ENCODE assay signal across 14 cellular contexts in genomic region chr11:82980292-82980691, GRCh38.
DNase-seq lines count a peak whose midpoint lies in the region; ATAC-seq and TF ChIP-seq lines count a peak whose summit lies in the region.
"Had no signal": no experiment of that assay in that cellular context is flagged by ENCODE, and none has a peak within 500 bp of the region (broad histone marks: within the 10 kb centered on the region; RNA-seq: fewer than 3 reads in every experiment).

No MANE protein-coding gene starts in this region.

- peaks cover 26% of the 10 kb centered on the region for H3K4me1 Mint-ChIP-seq in MCF 10A (ENCODE audit: insufficient read depth, unreplicated experiment)
- peaks cover 50% of the 10 kb centered on the region for H3K4me1 Mint-ChIP-seq in activated naive CD8-positive, alpha-beta T cell (ENCODE audit: low read depth)
- H3K4me1 Mint-ChIP-seq: endodermal cell had no signal

- H3K36me3 ChIP-seq in breast epithelium, result no peaks in the 10 kb centered on the region
- H3K36me3 ChIP-seq: HAP-1 had no signal

- POLR2A ChIA-PET in MCF 10A (lab: Yijun Ruan, JAX), result interaction anchor here (0.5 to 2.0 kb wide), 4 partner anchors 72 to 177 kb away, joined by 3 to 9 read pairs (median 4); partner anchors contain the start of genes PCF11 and RAB30

- no peak overlapping the region for H3K4me3 Mint-ChIP-seq in MCF 10A (ENCODE audit: unreplicated experiment)
- peak overlapping the region; percentile 13 for H3K4me3 Mint-ChIP-seq in activated naive CD8-positive, alpha-beta T cell
- H3K4me3 Mint-ChIP-seq: activated CD8-positive, alpha-beta memory T cell treated with anti-CD3 and anti-CD28 coated beads, Interleukin-2, amount 10 ng/mL, durations not matched to agents 7 days and 5 days; CD4-positive, alpha-beta memory T cell; endodermal cell had no signal

- no peak overlapping the region for H3K27ac Mint-ChIP-seq in MCF 10A (ENCODE audit: low read depth, unreplicated experiment)
- peak overlapping the region; percentile 79 for H3K27ac Mint-ChIP-seq in activated naive CD8-positive, alpha-beta T cell
- H3K27ac Mint-ChIP-seq: activated CD8-positive, alpha-beta memory T cell treated with anti-CD3 and anti-CD28 coated beads, Interleukin-2, amount 10 ng/mL, durations not matched to agents 7 days and 5 days; endodermal cell had no signal

- DNase-seq in MCF 10A (ENCODE audit: unreplicated experiment) (peak; percentile 34), breast epithelium (ENCODE audit: low spot score in 2 of 2) (no peak), foreskin melanocyte (peak; percentile 50), SHP77 treated with DMSO at 0.1 percent for 48 hours (lab: John Stamatoyannopoulos, UW) (no peak), LoVo (ENCODE audit: low spot score) (no peak)
- DNase-seq: activated CD8-positive, alpha-beta memory T cell treated with anti-CD3 and anti-CD28 coated beads, Interleukin-2, amount 10 ng/mL, durations not matched to agents 7 days and 5 days; CD4-positive, alpha-beta memory T cell; endodermal cell; lower lobe of right lung; small intestine had no signal

- no peaks in the 10 kb centered on the region for H3K9me3 ChIP-seq in breast epithelium
- H3K9me3 ChIP-seq: HAP-1, lower lobe of right lung had no signal

- no peak for TF ChIP-seq POLR2A in breast epithelium (IDR thresholded peaks at IDR 0.05)

- no peak overlapping the region for H3K27ac ChIP-seq in breast epithelium
- H3K27ac ChIP-seq: lower lobe of right lung had no signal

- no peaks in the 10 kb centered on the region for H3K27me3 ChIP-seq in breast epithelium

- CTCF ChIA-PET in MCF 10A (lab: Yijun Ruan, JAX), result interaction anchor here (1.3 kb wide), 1 partner anchor 15 kb away, joined by 5 read pairs; no protein-coding TSS in a partner anchor

- H3K4me1 ChIP-seq in breast epithelium, result no peaks in the 10 kb centered on the region
- H3K4me1 ChIP-seq: lower lobe of right lung had no signal

- intact Hi-C loops in MCF 10A (cut with micrococcal nuclease), result loop anchor here (2.0 kb wide), 1 partner anchor 91 kb away; the partner anchor contains the start of gene RAB30
- intact Hi-C loops in breast epithelium (cut with DNase I; ENCODE audit: low total_unique reads), result no loop called here

- no peak overlapping the region for H3K4me3 ChIP-seq in breast epithelium
- H3K4me3 ChIP-seq: HAP-1, lower lobe of right lung had no signal

- BruUV-seq in MCF 10A (replicated peaks; lab: Mats Ljungman, UMichigan), result no TSS peak

- H3K27me3 Mint-ChIP-seq in MCF 10A (ENCODE audit: insufficient read depth, unreplicated experiment), result no peaks in the 10 kb centered on the region
- H3K27me3 Mint-ChIP-seq in activated naive CD8-positive, alpha-beta T cell, result no peaks in the 10 kb centered on the region
- H3K27me3 Mint-ChIP-seq: activated CD8-positive, alpha-beta memory T cell treated with anti-CD3 and anti-CD28 coated beads, Interleukin-2, amount 10 ng/mL, durations not matched to agents 7 days and 5 days; CD4-positive, alpha-beta memory T cell had no signal

- TF ChIP-seq CTCF in MCF 10A (IDR thresholded peaks at IDR 0.05; ENCODE audit: unreplicated experiment) (no peak), breast epithelium (IDR thresholded peaks at IDR 0.05) (no peak)

- peaks cover 16% of the 10 kb centered on the region for H3K36me3 Mint-ChIP-seq in MCF 10A (ENCODE audit: insufficient read depth, unreplicated experiment)
- peaks cover 16% of the 10 kb centered on the region for H3K36me3 Mint-ChIP-seq in activated naive CD8-positive, alpha-beta T cell

- ATAC-seq in GM21515 (IDR thresholded peaks at IDR 0.05; ENCODE audit: unreplicated experiment) (no peak), HG03521 (IDR thresholded peaks at IDR 0.05; ENCODE audit: unreplicated experiment) (no peak)
- ATAC-seq: activated CD8-positive, alpha-beta memory T cell treated with anti-CD3 and anti-CD28 coated beads, Interleukin-2, amount 10 ng/mL, durations not matched to agents 7 days and 5 days; lower lobe of right lung had no signal

- no peaks in the 10 kb centered on the region for H3K9me3 Mint-ChIP-seq in MCF 10A (ENCODE audit: unreplicated experiment)
- no peaks in the 10 kb centered on the region for H3K9me3 Mint-ChIP-seq in activated naive CD8-positive, alpha-beta T cell (ENCODE audit: low read depth)
- H3K9me3 Mint-ChIP-seq: CD4-positive, alpha-beta memory T cell; endodermal cell had no signal

Comparison
In these comparisons a context has a peak if more than half of its experiments do, and no peak if none do; other contexts are left out.
1. DNase-seq: peak in MCF 10A (single experiment) and foreskin melanocyte (single experiment); none in breast epithelium (0 of 2), SHP77 treated with DMSO at 0.1 percent for 48 hours (single experiment) and LoVo (single experiment).